In the genomic region with DNA sequence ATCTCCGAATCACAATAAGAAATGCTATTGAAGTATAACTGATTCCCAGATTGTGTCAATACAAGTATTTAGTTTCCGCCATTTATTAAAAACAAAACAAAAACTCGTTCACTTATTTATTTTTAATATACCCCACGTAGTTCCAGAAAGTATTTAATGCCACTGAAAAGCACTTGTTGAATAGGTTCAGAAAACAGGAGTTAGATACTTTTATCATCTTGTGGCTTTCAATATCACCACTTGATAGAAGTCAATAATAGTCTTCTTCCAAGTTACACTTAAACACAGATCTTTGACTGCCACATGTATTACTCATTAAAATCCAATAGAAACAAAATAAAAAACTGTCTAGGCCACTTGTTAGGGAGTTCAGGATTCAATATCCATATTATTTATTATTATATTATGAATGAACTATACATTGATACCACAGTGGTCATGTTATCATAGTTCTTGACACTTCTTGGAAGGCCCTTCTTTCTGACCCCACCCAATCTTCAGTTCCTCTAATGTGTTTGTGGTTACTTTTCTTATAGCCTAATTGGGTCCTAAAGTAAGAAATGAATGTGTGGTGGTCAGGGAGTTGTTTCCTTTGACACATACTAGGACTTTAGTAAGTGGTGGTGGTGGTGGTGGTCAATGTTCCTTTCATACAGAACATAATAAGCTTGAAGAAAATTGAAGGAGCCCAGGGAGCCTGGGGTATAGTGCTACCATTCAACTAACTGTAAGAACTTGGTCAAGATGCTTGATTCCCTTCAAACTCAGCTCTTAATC, we compare ENCODE assay signal across 1 cellular context.
TF ChIP-seq lines count a peak whose summit lies in the region.

No MANE protein-coding gene starts in this region.

TF ChIP-seq in HEK293T, 16 proteins besides CTCF, POLR2A, EP300 and RAD21 (continued from another document):
- TF ChIP-seq, protein P1, sequence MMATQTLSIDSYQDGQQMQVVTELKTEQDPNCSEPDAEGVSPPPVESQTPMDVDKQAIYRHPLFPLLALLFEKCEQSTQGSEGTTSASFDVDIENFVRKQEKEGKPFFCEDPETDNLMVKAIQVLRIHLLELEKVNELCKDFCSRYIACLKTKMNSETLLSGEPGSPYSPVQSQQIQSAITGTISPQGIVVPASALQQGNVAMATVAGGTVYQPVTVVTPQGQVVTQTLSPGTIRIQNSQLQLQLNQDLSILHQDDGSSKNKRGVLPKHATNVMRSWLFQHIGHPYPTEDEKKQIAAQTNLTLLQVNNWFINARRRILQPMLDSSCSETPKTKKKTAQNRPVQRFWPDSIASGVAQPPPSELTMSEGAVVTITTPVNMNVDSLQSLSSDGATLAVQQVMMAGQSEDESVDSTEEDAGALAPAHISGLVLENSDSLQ (IDR thresholded peaks at IDR 0.05), result no peak
- TF ChIP-seq HDGF (IDR thresholded peaks at IDR 0.05; ENCODE audit: borderline replicate concordance), result no peak
- no peak for TF ChIP-seq TARDBP (IDR thresholded peaks at IDR 0.05)
- TF ChIP-seq L3MBTL2 (conservative IDR thresholded peaks at IDR 0.05), result no peak
- no peak for TF ChIP-seq ARNT (IDR thresholded peaks at IDR 0.05)
- no peak for TF ChIP-seq LEF1 (IDR thresholded peaks at IDR 0.05; ENCODE audit: borderline replicate concordance)
- TF ChIP-seq ELF4 (IDR thresholded peaks at IDR 0.05), result no peak
- TF ChIP-seq FOXA1 (IDR thresholded peaks at IDR 0.05), result no peak
- TF ChIP-seq SUZ12 (IDR thresholded peaks at IDR 0.05), result no peak
- TF ChIP-seq SP1 (IDR thresholded peaks at IDR 0.05), result no peak
- no peak for TF ChIP-seq ZNF384 (IDR thresholded peaks at IDR 0.05)
